ENCODE assay signal across 10 cellular contexts in genomic region chr14:105166571-105167302, GRCh38. TPM values are rescaled to one million over a fixed set of nuclear protein-coding genes. Genes with fewer than 3 reads are reported as not detected.
DNase-seq lines count a peak whose midpoint lies in the region; ATAC-seq and TF ChIP-seq lines count a peak whose summit lies in the region.
"Had no signal": no experiment of that assay in that cellular context is flagged by ENCODE, and none has a peak within 500 bp of the region (broad histone marks: within the 10 kb centered on the region; RNA-seq: fewer than 3 reads in every experiment).

No MANE protein-coding gene starts in this region.

- CTCF ChIA-PET in T-cell (lab: Charles Lee) = no interaction called here

- no peaks in the 10 kb centered on the region for H3K9me3 Mint-ChIP-seq in stimulated activated naive CD8-positive, alpha-beta T cell treated with anti-CD3 and anti-CD28 coated beads, Interleukin-15, Interleukin-2, amounts not matched to agents 100 ng/mL and 50 ng/mL, for 24 hours
- H3K9me3 Mint-ChIP-seq in stimulated activated naive CD8-positive, alpha-beta T cell treated with anti-CD3 and anti-CD28 coated beads, Interleukin-15, amount 100 ng/mL, for 72 hours = no peaks in the 10 kb centered on the region
- H3K9me3 Mint-ChIP-seq in T-cell (no peaks in the 10 kb centered on the region), glutamatergic neuron (ENCODE audit: unreplicated experiment) (peaks cover 9% of the 10 kb centered on the region)

- peaks cover 22% of the 10 kb centered on the region for H3K27me3 Mint-ChIP-seq in stimulated activated naive CD8-positive, alpha-beta T cell treated with anti-CD3 and anti-CD28 coated beads, Interleukin-15, Interleukin-2, amounts not matched to agents 100 ng/mL and 50 ng/mL, for 24 hours
- H3K27me3 Mint-ChIP-seq in stimulated activated naive CD8-positive, alpha-beta T cell treated with anti-CD3 and anti-CD28 coated beads, Interleukin-15, amount 100 ng/mL, for 72 hours = peaks cover 55% of the 10 kb centered on the region
- H3K27me3 Mint-ChIP-seq in T-cell (peaks cover 7 to 20% of the 10 kb centered on the region in 2 donors), glutamatergic neuron (ENCODE audit: unreplicated experiment) (peaks cover 11% of the 10 kb centered on the region)

- POLR2A ChIA-PET in T-cell (lab: Charles Lee) = no interaction called here

- H3K27ac Mint-ChIP-seq in stimulated activated naive CD8-positive, alpha-beta T cell treated with anti-CD3 and anti-CD28 coated beads, Interleukin-15, Interleukin-2, amounts not matched to agents 100 ng/mL and 50 ng/mL, for 24 hours = no peak overlapping the region
- H3K27ac Mint-ChIP-seq in stimulated activated naive CD8-positive, alpha-beta T cell treated with anti-CD3 and anti-CD28 coated beads, Interleukin-15, amount 100 ng/mL, for 72 hours = no peak overlapping the region
- H3K27ac Mint-ChIP-seq in T-cell (no peak overlapping the region), glutamatergic neuron (ENCODE audit: unreplicated experiment) (no peak overlapping the region)

- no peak for ATAC-seq in stimulated activated naive CD8-positive, alpha-beta T cell treated with anti-CD3 and anti-CD28 coated beads, Interleukin-15, amount 100 ng/mL, for 72 hours
- no peak for ATAC-seq in T-cell (replicated peaks in 1 of 4)
- no peak for ATAC-seq in HG03280 (IDR thresholded peaks at IDR 0.05; ENCODE audit: unreplicated experiment)
- no peak for ATAC-seq in GM21528 (IDR thresholded peaks at IDR 0.05; ENCODE audit: low FRiP score, unreplicated experiment)

- H3K36me3 Mint-ChIP-seq in stimulated activated naive CD8-positive, alpha-beta T cell treated with anti-CD3 and anti-CD28 coated beads, Interleukin-15, Interleukin-2, amounts not matched to agents 100 ng/mL and 50 ng/mL, for 24 hours (ENCODE audit: low read depth) = no peaks in the 10 kb centered on the region
- no peaks in the 10 kb centered on the region for H3K36me3 Mint-ChIP-seq in T-cell
- no peaks in the 10 kb centered on the region for H3K36me3 Mint-ChIP-seq in glutamatergic neuron (ENCODE audit: unreplicated experiment)

- peaks cover 12% of the 10 kb centered on the region for H3K4me1 Mint-ChIP-seq in stimulated activated naive CD8-positive, alpha-beta T cell treated with anti-CD3 and anti-CD28 coated beads, Interleukin-15, Interleukin-2, amounts not matched to agents 100 ng/mL and 50 ng/mL, for 24 hours (ENCODE audit: low read depth)
- peaks cover 25% of the 10 kb centered on the region for H3K4me1 Mint-ChIP-seq in stimulated activated naive CD8-positive, alpha-beta T cell treated with anti-CD3 and anti-CD28 coated beads, Interleukin-15, amount 100 ng/mL, for 72 hours
- H3K4me1 Mint-ChIP-seq in T-cell (peaks cover 7 to 19% (median 16%) of the 10 kb centered on the region in 3 donors), glutamatergic neuron (ENCODE audit: low read depth, unreplicated experiment) (peaks cover 7% of the 10 kb centered on the region)

- DNase-seq in stimulated activated naive CD8-positive, alpha-beta T cell treated with anti-CD3 and anti-CD28 coated beads, Interleukin-15, amount 100 ng/mL, for 72 hours = no peak
- DNase-seq in T-cell (no peak), glutamatergic neuron (no peak), dermis blood vessel endothelial cell (no peak), cerebellar nuclear complex (lab: John Stamatoyannopoulos, UW) (no peak)
- DNase-seq: anterior cingulate cortex, NCI-H2029 treated with DMSO at 0.1 percent for 48 hours had no signal

- peak overlapping the region; percentile 23 for H3K4me3 Mint-ChIP-seq in stimulated activated naive CD8-positive, alpha-beta T cell treated with anti-CD3 and anti-CD28 coated beads, Interleukin-15, Interleukin-2, amounts not matched to agents 100 ng/mL and 50 ng/mL, for 24 hours
- H3K4me3 Mint-ChIP-seq in stimulated activated naive CD8-positive, alpha-beta T cell treated with anti-CD3 and anti-CD28 coated beads, Interleukin-15, amount 100 ng/mL, for 72 hours = peak overlapping the region in 1 of 2 donors; percentile 23
- H3K4me3 Mint-ChIP-seq in T-cell = peak overlapping the region; percentile 53 to 61 (median 58)
- peak overlapping the region; percentile 68 for H3K4me3 Mint-ChIP-seq in glutamatergic neuron (ENCODE audit: unreplicated experiment)

- TF ChIP-seq CTCF in glutamatergic neuron (IDR thresholded peaks at IDR 0.05; ENCODE audit: partially characterized antibody, unreplicated experiment) = no peak

RNA-seq across cellular contexts. Expression of gene JAG2, which starts 1.8 kb away (rescaled TPM):
- total RNA-seq in T-cell = 1 to 10 TPM in 4 of 5 donors, under 1 TPM in 1; 0.76 to 1.9 (median 1.2) TPM
- total RNA-seq in glutamatergic neuron (ENCODE audit: unreplicated experiment) = 84.1 TPM
- 72.5 and 76.1 TPM in 2 replicates for total RNA-seq in dermis blood vessel endothelial cell

RNA-seq across cellular contexts. Expression of gene NUDT14, which starts 14.4 kb away (rescaled TPM):
- total RNA-seq in T-cell = 10 to 100 TPM; 10.0 to 25.5 (median 20.2) TPM
- 114 TPM for total RNA-seq in glutamatergic neuron (ENCODE audit: unreplicated experiment)
- total RNA-seq in dermis blood vessel endothelial cell = 38.7 and 77.4 TPM in 2 replicates

Comparison
In these comparisons a context has a peak if more than half of its experiments do, and no peak if none do; other contexts are left out.
1. RNA of gene JAG2, which starts 1.8 kb away (total RNA-seq): 84.1 TPM in glutamatergic neuron (single experiment) and 72.5 to 76.1 TPM in dermis blood vessel endothelial cell; 0.76 to 1.9 TPM in T-cell; every median in the first group is over 10 times any median in the second.